1 cellular context compared by ENCODE assay signal in the genomic region with DNA sequence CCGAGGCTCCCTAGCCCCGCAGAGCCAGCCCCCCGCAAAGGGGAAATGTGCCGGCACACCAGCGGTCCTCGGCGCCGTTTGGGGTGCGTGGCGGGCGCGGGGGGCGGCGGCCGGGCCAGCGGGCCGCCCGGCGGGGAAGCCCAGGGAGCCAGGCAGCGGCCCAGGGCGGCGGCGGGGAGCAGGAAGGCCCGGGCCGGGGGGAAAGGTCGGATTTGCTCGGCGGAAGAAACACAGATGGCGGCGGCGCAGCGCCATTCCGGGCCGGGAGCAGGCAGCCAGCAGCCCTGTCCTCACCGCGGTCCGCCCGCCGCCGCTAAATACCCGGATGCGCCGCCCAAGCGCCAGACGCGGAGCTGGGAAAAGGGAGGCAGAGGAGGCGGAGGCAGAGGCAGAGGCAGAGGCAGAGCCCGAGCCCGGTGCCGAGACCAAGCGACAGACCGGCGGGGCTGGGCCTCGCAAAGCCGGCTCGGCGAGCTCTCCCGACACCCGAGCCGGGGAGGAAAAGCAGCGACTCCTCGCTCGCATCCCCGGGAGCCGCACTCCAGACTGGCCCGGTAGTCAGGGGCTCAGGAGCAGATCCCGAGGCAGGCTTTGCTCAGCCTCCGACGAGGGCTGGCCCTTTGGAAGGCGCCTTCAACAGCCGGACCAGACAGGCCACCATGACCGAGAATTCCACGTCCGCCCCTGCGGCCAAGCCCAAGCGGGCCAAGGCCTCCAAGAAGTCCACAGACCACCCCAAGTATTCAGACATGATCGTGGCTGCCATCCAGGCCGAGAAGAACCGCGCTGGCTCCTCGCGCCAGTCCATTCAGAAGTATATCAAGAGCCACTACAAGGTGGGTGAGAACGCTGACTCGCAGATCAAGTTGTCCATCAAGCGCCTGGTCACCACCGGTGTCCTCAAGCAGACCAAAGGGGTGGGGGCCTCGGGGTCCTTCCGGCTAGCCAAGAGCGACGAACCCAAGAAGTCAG.
TF ChIP-seq lines count a peak whose summit lies in the region.

No MANE protein-coding gene starts in this region.

TF ChIP-seq in HepG2, 621 proteins besides CTCF, POLR2A, EP300 and RAD21 (continued from another document and continues in another):
- TF ChIP-seq ZNF10 (CRISPR knock-in tag; IDR thresholded peaks at IDR 0.05; ENCODE audit: borderline replicate concordance, low read depth) (no peak), RARA (CRISPR knock-in tag; IDR thresholded peaks at IDR 0.05) (peak; percentile 59), ZMAT3 (CRISPR knock-in tag; conservative IDR thresholded peaks at IDR 0.05) (0 out of 2 replicates have a peak, but pooled peaks have one; percentile 49), ZMYM2 (CRISPR knock-in tag; IDR thresholded peaks at IDR 0.05) (no peak), SOX5 (CRISPR knock-in tag; IDR thresholded peaks at IDR 0.05; ENCODE audit: borderline replicate concordance) (0 out of 2 replicates have a peak, but pooled peaks have one; percentile 29), HNRNPLL (IDR thresholded peaks at IDR 0.05; ENCODE audit: low read depth, low read length, poor library complexity, severe bottlenecking) (peak; percentile 82), ZNF720 (CRISPR knock-in tag; IDR thresholded peaks at IDR 0.05) (no peak), ZNF33B (CRISPR knock-in tag; IDR thresholded peaks at IDR 0.05) (peak; percentile 86; the same call in 1 of the 2 replicates), ZSCAN22 (CRISPR knock-in tag; IDR thresholded peaks at IDR 0.05) (peak; percentile 84), ZNF292 (CRISPR knock-in tag; IDR thresholded peaks at IDR 0.05; ENCODE audit: borderline replicate concordance, low read depth) (no peak), ZNF451 (CRISPR knock-in tag; IDR thresholded peaks at IDR 0.05) (0 out of 2 replicates have a peak, but pooled peaks have one; percentile 40), NCOA5 (CRISPR knock-in tag; IDR thresholded peaks at IDR 0.05) (no peak), DPF2 (CRISPR knock-in tag; IDR thresholded peaks at IDR 0.05; ENCODE audit: borderline replicate concordance, low read depth) (no peak), ZNF331 (CRISPR knock-in tag; IDR thresholded peaks at IDR 0.05) (peak; percentile 81), NR2C2 (CRISPR knock-in tag; IDR thresholded peaks at IDR 0.05; ENCODE audit: borderline replicate concordance) (0 out of 2 replicates have a peak, but pooled peaks have one; percentile 39), LCORL (IDR thresholded peaks at IDR 0.05) (no peak), LCORL (CRISPR knock-in tag; IDR thresholded peaks at IDR 0.05) (peak; percentile 47; the same call in 1 of the 2 replicates), STAT5B (CRISPR knock-in tag; IDR thresholded peaks at IDR 0.05) (no peak), ZBTB38 (CRISPR knock-in tag; IDR thresholded peaks at IDR 0.05) (peak; percentile 47; the same call in 1 of the 2 replicates), ZNF441 (CRISPR knock-in tag; IDR thresholded peaks at IDR 0.05; ENCODE audit: borderline replicate concordance) (no peak), ZNF382 (CRISPR knock-in tag; IDR thresholded peaks at IDR 0.05; ENCODE audit: borderline replicate concordance) (no peak), ZBTB42 (CRISPR knock-in tag; IDR thresholded peaks at IDR 0.05) (no peak), ZNF644 (CRISPR knock-in tag; IDR thresholded peaks at IDR 0.05; ENCODE audit: low read depth) (no peak), HES4 (CRISPR knock-in tag; IDR thresholded peaks at IDR 0.05; ENCODE audit: borderline replicate concordance) (peak; percentile 76), HCFC1 (IDR thresholded peaks at IDR 0.05; ENCODE audit: low read depth, low read length) (0 out of 2 replicates have a peak, but pooled peaks have one; percentile 24)
- TF ChIP-seq, protein P1, sequence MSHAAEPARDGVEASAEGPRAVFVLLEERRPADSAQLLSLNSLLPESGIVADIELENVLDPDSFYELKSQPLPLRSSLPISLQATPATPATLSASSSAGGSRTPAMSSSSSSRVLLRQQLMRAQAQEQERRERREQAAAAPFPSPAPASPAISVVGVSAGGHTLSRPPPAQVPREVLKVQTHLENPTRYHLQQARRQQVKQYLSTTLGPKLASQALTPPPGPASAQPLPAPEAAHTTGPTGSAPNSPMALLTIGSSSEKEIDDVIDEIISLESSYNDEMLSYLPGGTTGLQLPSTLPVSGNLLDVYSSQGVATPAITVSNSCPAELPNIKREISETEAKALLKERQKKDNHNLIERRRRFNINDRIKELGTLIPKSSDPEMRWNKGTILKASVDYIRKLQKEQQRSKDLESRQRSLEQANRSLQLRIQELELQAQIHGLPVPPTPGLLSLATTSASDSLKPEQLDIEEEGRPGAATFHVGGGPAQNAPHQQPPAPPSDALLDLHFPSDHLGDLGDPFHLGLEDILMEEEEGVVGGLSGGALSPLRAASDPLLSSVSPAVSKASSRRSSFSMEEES (CRISPR knock-in tag; IDR thresholded peaks at IDR 0.05): no peak; the same call in none of the 2 replicates
- TF ChIP-seq, protein P2, sequence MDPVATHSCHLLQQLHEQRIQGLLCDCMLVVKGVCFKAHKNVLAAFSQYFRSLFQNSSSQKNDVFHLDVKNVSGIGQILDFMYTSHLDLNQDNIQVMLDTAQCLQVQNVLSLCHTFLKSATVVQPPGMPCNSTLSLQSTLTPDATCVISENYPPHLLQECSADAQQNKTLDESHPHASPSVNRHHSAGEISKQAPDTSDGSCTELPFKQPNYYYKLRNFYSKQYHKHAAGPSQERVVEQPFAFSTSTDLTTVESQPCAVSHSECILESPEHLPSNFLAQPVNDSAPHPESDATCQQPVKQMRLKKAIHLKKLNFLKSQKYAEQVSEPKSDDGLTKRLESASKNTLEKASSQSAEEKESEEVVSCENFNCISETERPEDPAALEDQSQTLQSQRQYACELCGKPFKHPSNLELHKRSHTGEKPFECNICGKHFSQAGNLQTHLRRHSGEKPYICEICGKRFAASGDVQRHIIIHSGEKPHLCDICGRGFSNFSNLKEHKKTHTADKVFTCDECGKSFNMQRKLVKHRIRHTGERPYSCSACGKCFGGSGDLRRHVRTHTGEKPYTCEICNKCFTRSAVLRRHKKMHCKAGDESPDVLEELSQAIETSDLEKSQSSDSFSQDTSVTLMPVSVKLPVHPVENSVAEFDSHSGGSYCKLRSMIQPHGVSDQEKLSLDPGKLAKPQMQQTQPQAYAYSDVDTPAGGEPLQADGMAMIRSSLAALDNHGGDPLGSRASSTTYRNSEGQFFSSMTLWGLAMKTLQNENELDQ (CRISPR knock-in tag; IDR thresholded peaks at IDR 0.05; ENCODE audit: borderline replicate concordance): no peak
- TF ChIP-seq, protein P3, sequence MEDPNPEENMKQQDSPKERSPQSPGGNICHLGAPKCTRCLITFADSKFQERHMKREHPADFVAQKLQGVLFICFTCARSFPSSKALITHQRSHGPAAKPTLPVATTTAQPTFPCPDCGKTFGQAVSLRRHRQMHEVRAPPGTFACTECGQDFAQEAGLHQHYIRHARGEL (CRISPR knock-in tag; IDR thresholded peaks at IDR 0.05): no peak
- TF ChIP-seq, protein P4, sequence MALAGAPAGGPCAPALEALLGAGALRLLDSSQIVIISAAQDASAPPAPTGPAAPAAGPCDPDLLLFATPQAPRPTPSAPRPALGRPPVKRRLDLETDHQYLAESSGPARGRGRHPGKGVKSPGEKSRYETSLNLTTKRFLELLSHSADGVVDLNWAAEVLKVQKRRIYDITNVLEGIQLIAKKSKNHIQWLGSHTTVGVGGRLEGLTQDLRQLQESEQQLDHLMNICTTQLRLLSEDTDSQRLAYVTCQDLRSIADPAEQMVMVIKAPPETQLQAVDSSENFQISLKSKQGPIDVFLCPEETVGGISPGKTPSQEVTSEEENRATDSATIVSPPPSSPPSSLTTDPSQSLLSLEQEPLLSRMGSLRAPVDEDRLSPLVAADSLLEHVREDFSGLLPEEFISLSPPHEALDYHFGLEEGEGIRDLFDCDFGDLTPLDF (CRISPR knock-in tag; IDR thresholded peaks at IDR 0.05): peak; percentile 40; the same call in 1 of the 2 replicates
- TF ChIP-seq, protein P5, sequence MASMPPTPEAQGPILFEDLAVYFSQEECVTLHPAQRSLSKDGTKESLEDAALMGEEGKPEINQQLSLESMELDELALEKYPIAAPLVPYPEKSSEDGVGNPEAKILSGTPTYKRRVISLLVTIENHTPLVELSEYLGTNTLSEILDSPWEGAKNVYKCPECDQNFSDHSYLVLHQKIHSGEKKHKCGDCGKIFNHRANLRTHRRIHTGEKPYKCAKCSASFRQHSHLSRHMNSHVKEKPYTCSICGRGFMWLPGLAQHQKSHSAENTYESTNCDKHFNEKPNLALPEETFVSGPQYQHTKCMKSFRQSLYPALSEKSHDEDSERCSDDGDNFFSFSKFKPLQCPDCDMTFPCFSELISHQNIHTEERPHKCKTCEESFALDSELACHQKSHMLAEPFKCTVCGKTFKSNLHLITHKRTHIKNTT (CRISPR knock-in tag; IDR thresholded peaks at IDR 0.05): no peak
- TF ChIP-seq, protein P6, sequence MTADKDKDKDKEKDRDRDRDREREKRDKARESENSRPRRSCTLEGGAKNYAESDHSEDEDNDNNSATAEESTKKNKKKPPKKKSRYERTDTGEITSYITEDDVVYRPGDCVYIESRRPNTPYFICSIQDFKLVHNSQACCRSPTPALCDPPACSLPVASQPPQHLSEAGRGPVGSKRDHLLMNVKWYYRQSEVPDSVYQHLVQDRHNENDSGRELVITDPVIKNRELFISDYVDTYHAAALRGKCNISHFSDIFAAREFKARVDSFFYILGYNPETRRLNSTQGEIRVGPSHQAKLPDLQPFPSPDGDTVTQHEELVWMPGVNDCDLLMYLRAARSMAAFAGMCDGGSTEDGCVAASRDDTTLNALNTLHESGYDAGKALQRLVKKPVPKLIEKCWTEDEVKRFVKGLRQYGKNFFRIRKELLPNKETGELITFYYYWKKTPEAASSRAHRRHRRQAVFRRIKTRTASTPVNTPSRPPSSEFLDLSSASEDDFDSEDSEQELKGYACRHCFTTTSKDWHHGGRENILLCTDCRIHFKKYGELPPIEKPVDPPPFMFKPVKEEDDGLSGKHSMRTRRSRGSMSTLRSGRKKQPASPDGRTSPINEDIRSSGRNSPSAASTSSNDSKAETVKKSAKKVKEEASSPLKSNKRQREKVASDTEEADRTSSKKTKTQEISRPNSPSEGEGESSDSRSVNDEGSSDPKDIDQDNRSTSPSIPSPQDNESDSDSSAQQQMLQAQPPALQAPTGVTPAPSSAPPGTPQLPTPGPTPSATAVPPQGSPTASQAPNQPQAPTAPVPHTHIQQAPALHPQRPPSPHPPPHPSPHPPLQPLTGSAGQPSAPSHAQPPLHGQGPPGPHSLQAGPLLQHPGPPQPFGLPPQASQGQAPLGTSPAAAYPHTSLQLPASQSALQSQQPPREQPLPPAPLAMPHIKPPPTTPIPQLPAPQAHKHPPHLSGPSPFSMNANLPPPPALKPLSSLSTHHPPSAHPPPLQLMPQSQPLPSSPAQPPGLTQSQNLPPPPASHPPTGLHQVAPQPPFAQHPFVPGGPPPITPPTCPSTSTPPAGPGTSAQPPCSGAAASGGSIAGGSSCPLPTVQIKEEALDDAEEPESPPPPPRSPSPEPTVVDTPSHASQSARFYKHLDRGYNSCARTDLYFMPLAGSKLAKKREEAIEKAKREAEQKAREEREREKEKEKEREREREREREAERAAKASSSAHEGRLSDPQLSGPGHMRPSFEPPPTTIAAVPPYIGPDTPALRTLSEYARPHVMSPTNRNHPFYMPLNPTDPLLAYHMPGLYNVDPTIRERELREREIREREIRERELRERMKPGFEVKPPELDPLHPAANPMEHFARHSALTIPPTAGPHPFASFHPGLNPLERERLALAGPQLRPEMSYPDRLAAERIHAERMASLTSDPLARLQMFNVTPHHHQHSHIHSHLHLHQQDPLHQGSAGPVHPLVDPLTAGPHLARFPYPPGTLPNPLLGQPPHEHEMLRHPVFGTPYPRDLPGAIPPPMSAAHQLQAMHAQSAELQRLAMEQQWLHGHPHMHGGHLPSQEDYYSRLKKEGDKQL (CRISPR knock-in tag; IDR thresholded peaks at IDR 0.05; ENCODE audit: low read depth): no peak
- TF ChIP-seq, protein P7, sequence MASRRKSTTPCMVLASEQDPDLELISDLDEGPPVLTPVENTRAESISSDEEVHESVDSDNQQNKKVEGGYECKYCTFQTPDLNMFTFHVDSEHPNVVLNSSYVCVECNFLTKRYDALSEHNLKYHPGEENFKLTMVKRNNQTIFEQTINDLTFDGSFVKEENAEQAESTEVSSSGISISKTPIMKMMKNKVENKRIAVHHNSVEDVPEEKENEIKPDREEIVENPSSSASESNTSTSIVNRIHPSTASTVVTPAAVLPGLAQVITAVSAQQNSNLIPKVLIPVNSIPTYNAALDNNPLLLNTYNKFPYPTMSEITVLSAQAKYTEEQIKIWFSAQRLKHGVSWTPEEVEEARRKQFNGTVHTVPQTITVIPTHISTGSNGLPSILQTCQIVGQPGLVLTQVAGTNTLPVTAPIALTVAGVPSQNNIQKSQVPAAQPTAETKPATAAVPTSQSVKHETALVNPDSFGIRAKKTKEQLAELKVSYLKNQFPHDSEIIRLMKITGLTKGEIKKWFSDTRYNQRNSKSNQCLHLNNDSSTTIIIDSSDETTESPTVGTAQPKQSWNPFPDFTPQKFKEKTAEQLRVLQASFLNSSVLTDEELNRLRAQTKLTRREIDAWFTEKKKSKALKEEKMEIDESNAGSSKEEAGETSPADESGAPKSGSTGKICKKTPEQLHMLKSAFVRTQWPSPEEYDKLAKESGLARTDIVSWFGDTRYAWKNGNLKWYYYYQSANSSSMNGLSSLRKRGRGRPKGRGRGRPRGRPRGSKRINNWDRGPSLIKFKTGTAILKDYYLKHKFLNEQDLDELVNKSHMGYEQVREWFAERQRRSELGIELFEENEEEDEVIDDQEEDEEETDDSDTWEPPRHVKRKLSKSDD (CRISPR knock-in tag; IDR thresholded peaks at IDR 0.05; ENCODE audit: low read depth): no peak; the same call in none of the 2 replicates
- TF ChIP-seq, protein P8, sequence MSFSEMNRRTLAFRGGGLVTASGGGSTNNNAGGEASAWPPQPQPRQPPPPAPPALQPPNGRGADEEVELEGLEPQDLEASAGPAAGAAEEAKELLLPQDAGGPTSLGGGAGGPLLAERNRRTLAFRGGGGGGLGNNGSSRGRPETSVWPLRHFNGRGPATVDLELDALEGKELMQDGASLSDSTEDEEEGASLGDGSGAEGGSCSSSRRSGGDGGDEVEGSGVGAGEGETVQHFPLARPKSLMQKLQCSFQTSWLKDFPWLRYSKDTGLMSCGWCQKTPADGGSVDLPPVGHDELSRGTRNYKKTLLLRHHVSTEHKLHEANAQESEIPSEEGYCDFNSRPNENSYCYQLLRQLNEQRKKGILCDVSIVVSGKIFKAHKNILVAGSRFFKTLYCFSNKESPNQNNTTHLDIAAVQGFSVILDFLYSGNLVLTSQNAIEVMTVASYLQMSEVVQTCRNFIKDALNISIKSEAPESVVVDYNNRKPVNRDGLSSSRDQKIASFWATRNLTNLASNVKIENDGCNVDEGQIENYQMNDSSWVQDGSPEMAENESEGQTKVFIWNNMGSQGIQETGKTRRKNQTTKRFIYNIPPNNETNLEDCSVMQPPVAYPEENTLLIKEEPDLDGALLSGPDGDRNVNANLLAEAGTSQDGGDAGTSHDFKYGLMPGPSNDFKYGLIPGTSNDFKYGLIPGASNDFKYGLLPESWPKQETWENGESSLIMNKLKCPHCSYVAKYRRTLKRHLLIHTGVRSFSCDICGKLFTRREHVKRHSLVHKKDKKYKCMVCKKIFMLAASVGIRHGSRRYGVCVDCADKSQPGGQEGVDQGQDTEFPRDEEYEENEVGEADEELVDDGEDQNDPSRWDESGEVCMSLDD (CRISPR knock-in tag; IDR thresholded peaks at IDR 0.05; ENCODE audit: borderline replicate concordance): no peak; the same call in 1 of the 2 replicates
- TF ChIP-seq, protein P9, sequence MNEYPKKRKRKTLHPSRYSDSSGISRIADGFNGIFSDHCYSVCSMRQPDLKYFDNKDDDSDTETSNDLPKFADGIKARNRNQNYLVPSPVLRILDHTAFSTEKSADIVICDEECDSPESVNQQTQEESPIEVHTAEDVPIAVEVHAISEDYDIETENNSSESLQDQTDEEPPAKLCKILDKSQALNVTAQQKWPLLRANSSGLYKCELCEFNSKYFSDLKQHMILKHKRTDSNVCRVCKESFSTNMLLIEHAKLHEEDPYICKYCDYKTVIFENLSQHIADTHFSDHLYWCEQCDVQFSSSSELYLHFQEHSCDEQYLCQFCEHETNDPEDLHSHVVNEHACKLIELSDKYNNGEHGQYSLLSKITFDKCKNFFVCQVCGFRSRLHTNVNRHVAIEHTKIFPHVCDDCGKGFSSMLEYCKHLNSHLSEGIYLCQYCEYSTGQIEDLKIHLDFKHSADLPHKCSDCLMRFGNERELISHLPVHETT (CRISPR knock-in tag; conservative IDR thresholded peaks at IDR 0.05): no peak; the same call in 1 of the 2 replicates
